Comparison of ENCODE assay signal across 14 cellular contexts in genomic region chr12:69348162-69348938, GRCh38. TPM values are rescaled to one million over a fixed set of nuclear protein-coding genes. Genes with fewer than 3 reads are reported as not detected.
DNase-seq lines count a peak whose midpoint lies in the region; ATAC-seq, FAIRE-seq and TF ChIP-seq lines count a peak whose summit lies in the region.
"Had no signal": no experiment of that assay in that cellular context is flagged by ENCODE, and none has a peak within 500 bp of the region (broad histone marks: within the 10 kb centered on the region; RNA-seq: fewer than 3 reads in every experiment).

Gene LYZ, plus strand, starts transcription at chr12:69348381. Its CDS starts 28 bp downstream, at chr12:69348409.

- ATAC-seq in T-helper 17 cell (peak; percentile 42), left colon (peak; percentile 86), HG02938 (IDR thresholded peaks at IDR 0.05; ENCODE audit: unreplicated experiment) (no peak), HG03025 (IDR thresholded peaks at IDR 0.05; ENCODE audit: low FRiP score, unreplicated experiment) (no peak), GM19452 (IDR thresholded peaks at IDR 0.05; ENCODE audit: unreplicated experiment) (no peak)

- no peak within 1 kb of the TSS for H2AFZ ChIP-seq in osteoblast (ENCODE audit: low read length)

- peak within 1 kb of the TSS in 1 of 2 donors; percentile 39 for H3K27ac ChIP-seq in small intestine (ENCODE audit: low read depth in 1 of 2, low read length in 1 of 2)
- no peak within 1 kb of the TSS for H3K27ac ChIP-seq in osteoblast (ENCODE audit: low read depth, low read length)
- H3K27ac ChIP-seq: KMS-11 had no signal

- DNase-seq in GDM1 (lab: John Stamatoyannopoulos, UW) (peak; percentile 31), T-helper 17 cell (no peak), left colon (peak in 1 of 2 donors; percentile 33), small intestine (no peak), osteoblast (ENCODE audit: insufficient read length, low spot score, missing footprints) (no peak)
- DNase-seq: activated naive CD4-positive, alpha-beta T cell treated with anti-CD3 and anti-CD28 coated beads, Interleukin-2, amount 10 ng/mL, durations not matched to agents 7 days and 5 days; DMS53; endodermal cell; NCI-H526; T1000 had no signal

- H3K4me1 ChIP-seq in small intestine (ENCODE audit: control insufficient read depth in 2 of 2, insufficient read depth in 1 of 2, low read depth in 1 of 2, low read length in 1 of 2) (no peaks in the 10 kb centered on the region), osteoblast (ENCODE audit: insufficient read depth, low read length) (no peaks in the 10 kb centered on the region)

- no peak within 1 kb of the TSS for H3K27ac Mint-ChIP-seq in T-helper 17 cell
- H3K27ac Mint-ChIP-seq: activated naive CD4-positive, alpha-beta T cell treated with anti-CD3 and anti-CD28 coated beads, Interleukin-2, amount 10 ng/mL, durations not matched to agents 7 days and 5 days; endodermal cell had no signal

- H3K27me3 ChIP-seq in small intestine (ENCODE audit: control insufficient read depth in 2 of 2, insufficient read depth in 2 of 2, low read length in 2 of 2): no peaks in the 10 kb centered on the region
- peaks cover 10% of the 10 kb centered on the region for H3K27me3 ChIP-seq in osteoblast (ENCODE audit: insufficient read depth, low read length)

- H3K36me3 Mint-ChIP-seq in T-helper 17 cell (ENCODE audit: low read depth): peaks cover under 1% of the 10 kb centered on the region
- H3K36me3 Mint-ChIP-seq: activated naive CD4-positive, alpha-beta T cell treated with anti-CD3 and anti-CD28 coated beads, Interleukin-2, amount 10 ng/mL, durations not matched to agents 7 days and 5 days had no signal

- peaks cover 11% of the 10 kb centered on the region for H3K27me3 Mint-ChIP-seq in T-helper 17 cell

- no peak within 1 kb of the TSS for H3K4me2 ChIP-seq in osteoblast (ENCODE audit: insufficient read depth, low read length)
- H3K4me2 ChIP-seq: KMS-11 had no signal

- no peaks in the 10 kb centered on the region for H3K9me3 ChIP-seq in T-helper 17 cell (ENCODE audit: control insufficient read depth, low read length, poor library complexity, severe bottlenecking)
- no peaks in the 10 kb centered on the region for H3K9me3 ChIP-seq in small intestine (ENCODE audit: control insufficient read depth, low read depth)
- H3K9me3 ChIP-seq in osteoblast (ENCODE audit: low read depth, low read length): no peaks in the 10 kb centered on the region

- H3K36me3 ChIP-seq in small intestine (ENCODE audit: control insufficient read depth in 2 of 2, insufficient read depth in 2 of 2, low read length in 2 of 2) (no peaks in the 10 kb centered on the region), osteoblast (ENCODE audit: insufficient read depth, low read length) (no peaks in the 10 kb centered on the region)

- no peak for FAIRE-seq in small intestine (lab: Jason Lieb, UNC)

- 75 to 81% (median 76%) methylated on average over 4 of the region's 4 CpGs for WGBS in small intestine, 3 donors

- no peak within 1 kb of the TSS for H3K4me3 Mint-ChIP-seq in T-helper 17 cell
- H3K4me3 Mint-ChIP-seq: activated naive CD4-positive, alpha-beta T cell treated with anti-CD3 and anti-CD28 coated beads, Interleukin-2, amount 10 ng/mL, durations not matched to agents 7 days and 5 days; endodermal cell had no signal

- H3K4me1 Mint-ChIP-seq in T-helper 17 cell: peaks cover 4% of the 10 kb centered on the region

- intact Hi-C loops in left colon (cut with DNase I, micrococcal nuclease): no loop called here

- H4K20me1 ChIP-seq in osteoblast (ENCODE audit: insufficient read depth, low read length): no peaks in the 10 kb centered on the region

- H3K79me2 ChIP-seq in osteoblast (ENCODE audit: insufficient read depth, low read length): no peaks in the 10 kb centered on the region

- H3K4me3 ChIP-seq in small intestine (ENCODE audit: low read depth in 1 of 2, low read length in 2 of 2) (no peak within 1 kb of the TSS), osteoblast (ENCODE audit: insufficient read depth, low read length) (no peak within 1 kb of the TSS)

- TF ChIP-seq CTCF in osteoblast (IDR thresholded peaks at IDR 0.05; ENCODE audit: extremely low read depth, low read depth, low read length): no peak

RNA-seq across cellular contexts. Expression of gene LYZ, which starts in this region (rescaled TPM):
- 100 to 1,000 TPM in 1 of 2 donors, 10 to 100 TPM in 1; 66.3 to 134 TPM for total RNA-seq in T-helper 17 cell
- total RNA-seq in left colon: 10 to 100 TPM; 14.3 to 97.8 TPM
- polyA plus RNA-seq in small intestine: 100 to 1,000 TPM in 2 of 3 donors, 10 to 100 TPM in 1; 69.6 to 836 (median 280) TPM
- 1.8 and 8.3 TPM in 2 replicates for total RNA-seq in osteoblast
- total RNA-seq: endodermal cell had no signal

Comparison
In these comparisons a context has a peak if more than half of its experiments do, and no peak if none do; other contexts are left out.
1. ATAC-seq: peak in T-helper 17 cell (single experiment) and left colon (single experiment); none in HG02938 (single experiment), HG03025 (single experiment) and GM19452 (single experiment).